Comparison of ENCODE assay signal across 8 cellular contexts in genomic region chr16:66954097-66954659, GRCh38. TPM values are rescaled to one million over a fixed set of nuclear protein-coding genes. Genes with fewer than 3 reads are reported as not detected.
DNase-seq lines count a peak whose midpoint lies in the region; ATAC-seq and TF ChIP-seq lines count a peak whose summit lies in the region.

No MANE protein-coding gene starts in this region.

- peaks cover 25% of the 10 kb centered on the region for H3K4me1 ChIP-seq in OCI-LY3 (ENCODE audit: low read length)

- H3K27me3 ChIP-seq in OCI-LY3 (ENCODE audit: low read depth, low read length) = peaks cover under 1% of the 10 kb centered on the region; the same call in 1 of the 2 replicates

- ATAC-seq in HG03045 (IDR thresholded peaks at IDR 0.05; ENCODE audit: unreplicated experiment) = no peak

- H3K4me2 ChIP-seq in OCI-LY3 (ENCODE audit: low read length) = no peak overlapping the region

- no peak overlapping the region for H3K9ac ChIP-seq in OCI-LY3 (ENCODE audit: low read length)

- no peak overlapping the region for H3K27ac ChIP-seq in OCI-LY3 (ENCODE audit: low read length)

- no peaks in the 10 kb centered on the region for H4K20me1 ChIP-seq in OCI-LY3 (ENCODE audit: insufficient read depth, low read length)

- H3K4me3 ChIP-seq in OCI-LY3 (ENCODE audit: low read length) (no peak overlapping the region), epithelial cell of proximal tubule (ENCODE audit: low read depth, low read length) (no peak overlapping the region)

- peak; percentile 87 for TF ChIP-seq CTCF in OCI-LY3 (IDR thresholded peaks at IDR 0.05; ENCODE audit: low read depth, low read length)
- peak; percentile 84 for TF ChIP-seq CTCF in epithelial cell of proximal tubule (conservative IDR thresholded peaks at IDR 0.05; ENCODE audit: low read depth, low read length)

- DNase-seq in Daoy (ENCODE audit: low read depth) (peak; percentile 68), HuH-7 (ENCODE audit: low spot score) (peak; percentile 84), activated T-cell treated with anti-CD3 and anti-CD28 coated beads for 1 hour (ENCODE audit: low read depth) (peak; percentile 72), epithelial cell of proximal tubule (ENCODE audit: low read depth) (no peak), myocyte (ENCODE audit: low read depth) (peak; percentile 84)
- peak; percentile 61 for DNase-seq in stimulated activated CD8-positive, alpha-beta memory T cell treated with anti-CD3 and anti-CD28 coated beads, Interleukin-7, amount 100 ng/mL, for 24 hours (ENCODE audit: low read depth)

- no peak overlapping the region for H2AFZ ChIP-seq in OCI-LY3 (ENCODE audit: low read depth, low read length)

- no peaks in the 10 kb centered on the region for H3K36me3 ChIP-seq in OCI-LY3 (replicated peaks; ENCODE audit: low read depth, low read length)

- H3K79me2 ChIP-seq in OCI-LY3 (ENCODE audit: low read length) = no peaks in the 10 kb centered on the region

- no peaks in the 10 kb centered on the region for H3K9me3 ChIP-seq in OCI-LY3 (ENCODE audit: insufficient read depth, low read length)

RNA-seq across cellular contexts. Expression of gene CES3, which starts 6.9 kb away (rescaled TPM):
- total RNA-seq in Daoy (2014; rRNA removed; shearing (Covaris generic)) = 0.29 TPM in 1 of 2 replicates, not detected in the other
- total RNA-seq in epithelial cell of proximal tubule (0.75 TPM in 1 of 2 replicates, not detected in the other), myocyte (1.7 and 1.9 TPM in 2 replicates)
- 0.19 TPM for polyA plus RNA-seq in myocyte (2012)

RNA-seq across cellular contexts. Expression of gene CES2, which starts 18.9 kb away (rescaled TPM):
- 10.3 and 12.0 TPM in 2 replicates for total RNA-seq in Daoy (2014; rRNA removed; shearing (Covaris generic))
- 10.9 and 20.9 TPM in 2 replicates for total RNA-seq in epithelial cell of proximal tubule
- total RNA-seq in myocyte = 70.7 and 81.0 TPM in 2 replicates
- 42.7 TPM for polyA plus RNA-seq in myocyte (2012)

RNA-seq across cellular contexts. Expression of gene CIAO2B, which starts 20.0 kb away (rescaled TPM):
- 127 and 129 TPM in 2 replicates for total RNA-seq in Daoy (2014; rRNA removed; shearing (Covaris generic))
- total RNA-seq in epithelial cell of proximal tubule (123 and 178 TPM in 2 replicates), myocyte (168 and 235 TPM in 2 replicates)
- polyA plus RNA-seq in myocyte (2012) = 253 TPM

RNA-seq across cellular contexts. Expression of gene RRAD, which starts 28.8 kb away (rescaled TPM):
- total RNA-seq in Daoy (2014; rRNA removed; shearing (Covaris generic)) = 24.3 and 27.7 TPM in 2 replicates
- total RNA-seq in epithelial cell of proximal tubule (6.5 and 40.2 TPM in 2 replicates), myocyte (26.3 and 60.5 TPM in 2 replicates)
- polyA plus RNA-seq in myocyte (2012) = 8.5 TPM

RNA-seq across cellular contexts. Expression of gene CES4A, which starts 34.2 kb away (rescaled TPM):
- total RNA-seq in Daoy (2014; rRNA removed; shearing (Covaris generic)) = not detected in 2 replicates
- total RNA-seq in epithelial cell of proximal tubule (0.52 and 2.0 TPM in 2 replicates), myocyte (0.10 and 0.19 TPM in 2 replicates)
- polyA plus RNA-seq in myocyte (2012) = 0.71 TPM
